In the genomic region with DNA sequence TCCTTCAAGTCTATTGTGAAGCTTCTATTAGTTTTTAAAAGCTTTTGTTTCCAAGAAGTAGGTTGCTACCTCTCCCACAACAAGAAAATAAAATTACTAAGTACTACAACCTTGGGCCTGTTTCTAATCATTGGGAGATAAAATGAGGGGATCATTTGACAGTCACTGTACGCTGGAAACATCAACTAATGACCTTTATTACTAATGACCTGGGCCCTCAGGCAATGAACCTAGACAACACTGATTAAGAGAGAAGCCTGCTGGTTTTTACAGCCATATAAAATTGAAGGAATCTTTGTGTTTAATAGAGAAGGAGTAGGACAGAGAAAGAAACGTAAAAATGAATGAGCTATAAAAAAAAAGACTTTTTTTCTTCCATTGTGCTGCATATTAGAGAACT, we compare ENCODE assay signal across 1 cellular context.
TF ChIP-seq lines count a peak whose summit lies in the region.

No MANE protein-coding gene starts in this region.

TF ChIP-seq in H1, 55 proteins besides CTCF, POLR2A, EP300 and RAD21:
- TF ChIP-seq TCF12 (IDR thresholded peaks at IDR 0.05; ENCODE audit: low read depth, low read length) (no peak), ASH2L (IDR thresholded peaks at IDR 0.05; ENCODE audit: low read length) (no peak), PHF8 (conservative IDR thresholded peaks at IDR 0.05; ENCODE audit: low read depth, low read length) (no peak), SP1 (IDR thresholded peaks at IDR 0.05; ENCODE audit: low read depth, low read length) (no peak)
